28 cellular contexts compared by ENCODE assay signal in the genomic region with DNA sequence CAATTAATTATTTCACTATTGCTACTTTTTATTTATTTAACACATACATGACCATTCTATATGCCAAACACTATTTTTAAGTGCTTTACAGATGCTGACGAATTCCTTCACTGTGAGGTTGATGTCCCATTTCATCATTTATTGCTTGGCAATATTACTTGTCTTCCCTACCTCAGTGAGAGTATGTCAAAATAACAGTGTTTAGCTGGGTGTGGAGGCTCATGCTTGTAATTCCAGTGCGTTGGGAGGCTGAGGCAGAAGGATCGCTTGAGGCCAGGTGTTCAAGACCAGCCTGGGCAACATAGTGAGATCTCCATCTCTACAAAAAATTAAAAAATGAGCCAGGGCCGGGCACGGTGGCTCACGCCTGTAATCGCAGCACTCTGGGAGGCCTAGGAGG. TPM values are rescaled to one million over a fixed set of nuclear protein-coding genes. Genes with fewer than 3 reads are reported as not detected.
"Had no signal": no experiment of that assay in that cellular context is flagged by ENCODE, and none has a peak within 500 bp of the region (broad histone marks: within the 10 kb centered on the region; RNA-seq: fewer than 3 reads in every experiment).

No MANE protein-coding gene starts in this region.

- H3K27me3 ChIP-seq: neural progenitor cell, ovary, sigmoid colon, suprapubic skin, testis, tibial artery, transverse colon, upper lobe of left lung, uterus had no signal

- ATAC-seq: naive thymus-derived CD4-positive, alpha-beta T cell; natural killer cell; psoas muscle; right cardiac atrium; right lobe of liver; stimulated activated naive B cell treated with anti-CD40 and anti-IgM and Interleukin-4, amounts not matched to agents 10 μg/mL and 1 μg/mL and 100 μg/mL, for 72 hours; stimulated activated naive CD8-positive, alpha-beta T cell treated with anti-CD3 and anti-CD28 coated beads, Interleukin-15, amount 100 ng/mL, for 72 hours had no signal

- H3K79me2 ChIP-seq: parathyroid adenoma had no signal

- H3K36me3 ChIP-seq: neural progenitor cell, ovary, right lobe of liver, sigmoid colon, suprapubic skin, tibial artery, upper lobe of left lung, uterus had no signal

- H3K9me3 ChIP-seq: ovary, psoas muscle, right lobe of liver, sigmoid colon, suprapubic skin, testis, tibial artery, transverse colon, upper lobe of left lung, uterus had no signal

- H3K4me3 ChIP-seq: neural progenitor cell, ovary, psoas muscle, right lobe of liver, sigmoid colon, suprapubic skin, testis, tibial artery, transverse colon, upper lobe of left lung, uterus had no signal

- H3K4me1 ChIP-seq: neural progenitor cell, parathyroid adenoma, suprapubic skin, testis, tibial artery, uterus had no signal

- H3K27ac ChIP-seq: neural progenitor cell, ovary, parathyroid adenoma, psoas muscle, right lobe of liver, sigmoid colon, suprapubic skin, testis, tibial artery, transverse colon, upper lobe of left lung, uterus had no signal

- DNase-seq: naive thymus-derived CD4-positive, alpha-beta T cell; natural killer cell; occipital lobe; ovary; posterior cingulate gyrus; psoas muscle; right cardiac atrium; right lobe of liver; sigmoid colon; small intestine; stimulated activated CD4-positive, alpha-beta T cell treated with anti-CD3 and anti-CD28 coated beads, Interleukin-15, amount 100 ng/mL, for 24 hours; stimulated activated CD4-positive, alpha-beta T cell treated with anti-CD3 and anti-CD28 coated beads, Interleukin-2, amount 100 ng/mL, for 24 hours; stimulated activated CD4-positive, alpha-beta T cell treated with anti-CD3 and anti-CD28 coated beads, Interleukin-2, amount 100 ng/mL, for 48 hours; stimulated activated CD4-positive, alpha-beta T cell treated with anti-CD3 and anti-CD28 coated beads, Interleukin-4, amount 100 ng/mL, for 24 hours; stimulated activated naive B cell treated with anti-CD40 and anti-IgM and Interleukin-4, amounts not matched to agents 10 μg/mL and 1 μg/mL and 100 μg/mL, for 72 hours; stimulated activated naive CD4-positive, alpha-beta T cell treated with Interleukin-2 at 50 U/mL for 16 hours; stimulated activated naive CD8-positive, alpha-beta T cell treated with anti-CD3 and anti-CD28 coated beads, Interleukin-15, amount 100 ng/mL, for 72 hours; substantia nigra; testis; tibial artery; transverse colon; upper lobe of left lung; uterus had no signal

- H2AFZ ChIP-seq: neural progenitor cell, parathyroid adenoma had no signal

- H3K4me2 ChIP-seq: neural progenitor cell had no signal

- H3K9ac ChIP-seq: neural progenitor cell, parathyroid adenoma had no signal

RNA-seq across cellular contexts. Expression of gene MRC1, which starts 19.8 kb away (rescaled TPM):
- total RNA-seq: progenitor cell of endocrine pancreas had no signal
- polyA plus RNA-seq: naive thymus-derived CD4-positive, alpha-beta T cell; neural cell had no signal
